ENCODE assay signal across 7 cellular contexts in the genomic region with DNA sequence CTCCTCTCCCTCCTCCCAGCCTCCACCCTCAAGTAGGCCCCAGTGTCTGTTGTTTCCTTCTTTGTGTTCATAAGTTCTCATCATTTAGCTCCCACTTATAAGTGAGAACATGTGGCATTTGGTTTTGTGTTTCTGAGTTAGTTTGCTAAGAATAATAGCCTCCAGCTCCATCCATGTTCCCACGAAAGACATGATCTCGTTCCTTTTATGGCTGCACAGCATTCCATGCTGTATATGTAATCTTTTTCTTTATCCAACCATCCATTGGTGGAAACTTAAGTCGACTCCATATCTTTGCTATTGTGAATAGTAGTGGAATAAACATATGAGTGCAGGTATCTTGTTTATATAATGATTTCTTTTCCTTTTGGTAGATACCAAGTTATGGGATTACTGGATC.
DNase-seq lines count a peak whose midpoint lies in the region; FAIRE-seq and TF ChIP-seq lines count a peak whose summit lies in the region.
"Not testable (repeated sequence)": the region's sequence is repeated elsewhere in the genome, so short reads cannot be mapped to it uniquely, and the experiment has no call there.

No MANE protein-coding gene starts in this region.

- WGBS in mesenchymal stem cell, result no CpG with 5 or more reads among the region's 3 CpGs

- not testable (repeated sequence) for H2AK5ac ChIP-seq in mesenchymal stem cell (ENCODE audit: low read length, severe bottlenecking)

- H2AFZ ChIP-seq in astrocyte (ENCODE audit: low read depth, low read length); mesenchymal stem cell (ENCODE audit: low read depth, low read length): not testable (repeated sequence)

- H3K27ac Mint-ChIP-seq in astrocyte (ENCODE audit: unreplicated experiment) (peak overlapping the region; percentile 100), chondrocyte (ENCODE audit: unreplicated experiment) (peak overlapping the region; percentile 86), osteocyte (ENCODE audit: unreplicated experiment) (peak overlapping the region; percentile 84)

- not testable (repeated sequence) for H3K23ac ChIP-seq in mesenchymal stem cell (ENCODE audit: low read length in 2 of 2)

- not testable (repeated sequence) for H2BK12ac ChIP-seq in mesenchymal stem cell (ENCODE audit: low read length in 2 of 2)

- not testable (repeated sequence) for H3K18ac ChIP-seq in mesenchymal stem cell (ENCODE audit: low read depth in 1 of 2, low read length in 2 of 2)

- H2BK120ac ChIP-seq in mesenchymal stem cell (ENCODE audit: low read depth, low read length), result not testable (repeated sequence)

- peak; percentile 93 for FAIRE-seq in astrocyte (lab: Jason Lieb, UNC)

- not testable (repeated sequence) for H3K27ac ChIP-seq in astrocyte (ENCODE audit: low read depth, low read length)
- H3K27ac ChIP-seq in mesenchymal stem cell (ENCODE audit: low read length, poor library complexity, severe bottlenecking), result peak overlapping the region; percentile 32

- not testable (repeated sequence) for H4K8ac ChIP-seq in mesenchymal stem cell (ENCODE audit: low read length)

- TF ChIP-seq CTCF in AG10803 (conservative IDR thresholded peaks at IDR 0.05; ENCODE audit: low read length); astrocyte (IDR thresholded peaks at IDR 0.05; ENCODE audit: insufficient read depth, low read depth, low read length); chondrocyte (IDR thresholded peaks at IDR 0.05); osteocyte (IDR thresholded peaks at IDR 0.05): not testable (repeated sequence)

- not testable (repeated sequence) for H3K36me3 Mint-ChIP-seq in astrocyte (ENCODE audit: low read depth, unreplicated experiment); chondrocyte (ENCODE audit: low read depth); osteocyte (ENCODE audit: unreplicated experiment)

- not testable (repeated sequence) for H2BK5ac ChIP-seq in mesenchymal stem cell (ENCODE audit: low read depth, low read length, poor library complexity, severe bottlenecking)

- not testable (repeated sequence) for H4K91ac ChIP-seq in mesenchymal stem cell (ENCODE audit: low read length)

- H3K27me3 Mint-ChIP-seq in astrocyte (ENCODE audit: low read depth, unreplicated experiment); chondrocyte (ENCODE audit: low read depth); osteocyte (ENCODE audit: unreplicated experiment): not testable (repeated sequence)

- H3K9me3 Mint-ChIP-seq in astrocyte (ENCODE audit: unreplicated experiment), result not testable (repeated sequence)
- peaks cover 10% of the 10 kb centered on the region for H3K9me3 Mint-ChIP-seq in chondrocyte (ENCODE audit: low read depth)
- peaks cover 26% of the 10 kb centered on the region for H3K9me3 Mint-ChIP-seq in osteocyte (ENCODE audit: unreplicated experiment)

- H3K4me1 ChIP-seq in astrocyte (ENCODE audit: insufficient read depth, low read length); mesenchymal stem cell (ENCODE audit: control insufficient read depth, insufficient read depth, low read depth, low read length): not testable (repeated sequence)

- not testable (repeated sequence) for H3K9ac ChIP-seq in astrocyte (ENCODE audit: low read length); mesenchymal stem cell (ENCODE audit: low read length)

- H2BK15ac ChIP-seq in mesenchymal stem cell (ENCODE audit: low read depth, poor library complexity, severe bottlenecking), result not testable (repeated sequence)

- not testable (repeated sequence) for H3K9me3 ChIP-seq in astrocyte (ENCODE audit: insufficient read depth, low read depth, low read length); mesenchymal stem cell (ENCODE audit: control insufficient read depth, low read length)

- not testable (repeated sequence) for H3K4me3 ChIP-seq in AG10803 (ENCODE audit: low read length); astrocyte (ENCODE audit: insufficient read depth, low read depth, low read length); mesenchymal stem cell (ENCODE audit: insufficient read depth in 1 of 2, low read depth in 1 of 2, low read length in 2 of 2)

- not testable (repeated sequence) for H3K79me2 ChIP-seq in astrocyte (ENCODE audit: insufficient read depth, low read length)

- H3K4me2 ChIP-seq in astrocyte (ENCODE audit: low read length); mesenchymal stem cell (ENCODE audit: low read length, poor library complexity, severe bottlenecking): not testable (repeated sequence)

- H3K4me1 Mint-ChIP-seq in astrocyte (ENCODE audit: low read depth, unreplicated experiment), result peaks cover 18% of the 10 kb centered on the region
- peaks cover 21% of the 10 kb centered on the region for H3K4me1 Mint-ChIP-seq in chondrocyte (ENCODE audit: low read depth)
- H3K4me1 Mint-ChIP-seq in osteocyte (ENCODE audit: unreplicated experiment), result peaks cover 43% of the 10 kb centered on the region

- H3K4me3 Mint-ChIP-seq in astrocyte (ENCODE audit: unreplicated experiment); chondrocyte (ENCODE audit: unreplicated experiment); osteocyte (ENCODE audit: unreplicated experiment): not testable (repeated sequence)

- not testable (repeated sequence) for H3K27me3 ChIP-seq in astrocyte (ENCODE audit: insufficient read depth, low read length); mesenchymal stem cell (ENCODE audit: control insufficient read depth in 1 of 2, insufficient read depth in 1 of 2, low read length in 2 of 2)

- not testable (repeated sequence) for H3K4ac ChIP-seq in mesenchymal stem cell (ENCODE audit: low read depth in 1 of 2, low read length in 2 of 2)

- H3K79me1 ChIP-seq in mesenchymal stem cell (replicated peaks; ENCODE audit: low read length, poor library complexity, severe bottlenecking), result not testable (repeated sequence)

- H3K14ac ChIP-seq in mesenchymal stem cell (ENCODE audit: low read length in 2 of 2), result not testable (repeated sequence)

- not testable (repeated sequence) for H3K36me3 ChIP-seq in astrocyte (ENCODE audit: insufficient read depth, low read length); mesenchymal stem cell (ENCODE audit: control insufficient read depth in 1 of 2, insufficient read depth in 2 of 2, low read depth in 1 of 2, low read length in 2 of 2)

- H4K20me1 ChIP-seq in astrocyte (ENCODE audit: insufficient read depth, low read length), result not testable (repeated sequence)

- DNase-seq in AG10803 (ENCODE audit: low read depth) (peak; percentile 43), EL (peak; percentile 12), NCI-H226 (peak; percentile 38)
- DNase-seq in astrocyte (ENCODE audit: low read depth); chondrocyte (ENCODE audit: low spot score); mesenchymal stem cell; osteocyte (ENCODE audit: extremely low spot score, unreplicated experiment): not testable (repeated sequence)
